ENCODE assay signal across 9 cellular contexts in genomic region chr17:2240541-2240940, GRCh38.
DNase-seq lines count a peak whose midpoint lies in the region; ATAC-seq and TF ChIP-seq lines count a peak whose summit lies in the region.
"Had no signal": no experiment of that assay in that cellular context is flagged by ENCODE, and none has a peak within 500 bp of the region (broad histone marks: within the 10 kb centered on the region; RNA-seq: fewer than 3 reads in every experiment).

No MANE protein-coding gene starts in this region.

- DNase-seq in activated CD8-positive, alpha-beta memory T cell treated with anti-CD3 and anti-CD28 coated beads for 24 hours: peak; percentile 42
- no peak for DNase-seq in activated CD8-positive, alpha-beta memory T cell treated with anti-CD3 and anti-CD28 coated beads, Interleukin-2, amount 50 U/mL, for 4 hours
- no peak for DNase-seq in WTC11 (ENCODE audit: low spot score)
- DNase-seq in right cardiac atrium: peak in 1 of 3 donors; percentile 69
- no peak for DNase-seq in thyroid gland
- no peak for DNase-seq in GM13977 (ENCODE audit: low spot score)
- DNase-seq in osteocyte (ENCODE audit: extremely low spot score, unreplicated experiment): no peak
- DNase-seq: NCI-H82 had no signal

- CTCF ChIA-PET in WTC11 (lab: Charles Lee): interaction anchor here (0.8 to 1.3 kb wide), 4 partner anchors 9 to 182 kb away, joined by 3 to 5 read pairs (median 4); no protein-coding TSS in a partner anchor

- TF ChIP-seq POLR2A in thyroid gland (IDR thresholded peaks at IDR 0.05): no peak

- H3K4me3 ChIP-seq in right cardiac atrium (ENCODE audit: low read length): no peak overlapping the region
- H3K4me3 ChIP-seq in thyroid gland (replicated peaks in 1 of 3): no peak overlapping the region

- no peak for ATAC-seq in WTC11
- ATAC-seq in right cardiac atrium: no peak
- ATAC-seq in HG02763 (IDR thresholded peaks at IDR 0.05; ENCODE audit: unreplicated experiment): no peak

- H3K4me1 Mint-ChIP-seq in WTC11 (no peaks in the 10 kb centered on the region), osteocyte (ENCODE audit: unreplicated experiment) (peaks cover 47% of the 10 kb centered on the region)

- H3K36me3 ChIP-seq in thyroid gland: no peaks in the 10 kb centered on the region

- POLR2A ChIA-PET in WTC11 (lab: Charles Lee): no interaction called here

- TF ChIP-seq CTCF in WTC11 (IDR thresholded peaks at IDR 0.05): no peak
- TF ChIP-seq CTCF in thyroid gland (IDR thresholded peaks at IDR 0.05): no peak
- TF ChIP-seq CTCF in GM13977 (IDR thresholded peaks at IDR 0.05; ENCODE audit: extremely low read depth, insufficient read depth, missing control alignments): no peak
- no peak for TF ChIP-seq CTCF in osteocyte (IDR thresholded peaks at IDR 0.05)

- H3K9me3 Mint-ChIP-seq in WTC11 (no peaks in the 10 kb centered on the region), osteocyte (ENCODE audit: unreplicated experiment) (no peaks in the 10 kb centered on the region)

- H3K27ac Mint-ChIP-seq in WTC11: peak overlapping the region; percentile 64; the same call in 1 of the 2 replicates
- no peak overlapping the region for H3K27ac Mint-ChIP-seq in osteocyte (ENCODE audit: unreplicated experiment)

- peaks cover 5% of the 10 kb centered on the region for H3K4me1 ChIP-seq in right cardiac atrium (ENCODE audit: control insufficient read depth, insufficient read depth, low read length)
- peaks cover 23 to 43% of the 10 kb centered on the region in 2 donors for H3K4me1 ChIP-seq in thyroid gland

- H3K36me3 Mint-ChIP-seq in WTC11 (peaks cover 9% of the 10 kb centered on the region), osteocyte (ENCODE audit: unreplicated experiment) (peaks cover 9% of the 10 kb centered on the region)

- H3K27me3 ChIP-seq in right cardiac atrium (ENCODE audit: control insufficient read depth, insufficient read depth): no peaks in the 10 kb centered on the region
- no peaks in the 10 kb centered on the region for H3K27me3 ChIP-seq in thyroid gland

- intact Hi-C loops in right cardiac atrium (cut with DNase I): loop anchor here in 1 of 4 donors (5.0 kb wide), 2 partner anchors 143 to 183 kb away; partner anchors contain the start of gene HIC1
- intact Hi-C loops in thyroid gland (cut with DNase I): loop anchor here (5.0 to 10.0 kb wide), 2 partner anchors 78 to 146 kb away; no protein-coding TSS in a partner anchor

- H3K27ac ChIP-seq in right cardiac atrium (ENCODE audit: low read length) (peak overlapping the region; percentile 90), thyroid gland (peak overlapping the region in 2 of 3 donors; percentile 57 to 68)

- in situ Hi-C loops in GM13977 (cut with MboI; ENCODE audit: low pct_unique_long_range_greater_than_20kb, low sequenced_read_pairs, unreplicated experiment): loop anchor here (10.0 kb wide), 2 partner anchors 146 to 176 kb away; no protein-coding TSS in a partner anchor

- H3K27me3 Mint-ChIP-seq in WTC11 (ENCODE audit: low read depth) (no peaks in the 10 kb centered on the region), osteocyte (ENCODE audit: unreplicated experiment) (no peaks in the 10 kb centered on the region)

- H3K9me3 ChIP-seq in right cardiac atrium (ENCODE audit: control insufficient read depth, low read length) (no peaks in the 10 kb centered on the region), thyroid gland (no peaks in the 10 kb centered on the region)

- WGBS in right cardiac atrium: 66% methylated on average over 13 of the region's 13 CpGs
- 86 to 90% methylated on average over 13 of the region's 13 CpGs for WGBS in thyroid gland, 2 donors

- H3K4me3 Mint-ChIP-seq in WTC11 (no peak overlapping the region), osteocyte (ENCODE audit: unreplicated experiment) (no peak overlapping the region)

TF ChIP-seq in WTC11, 78 proteins besides CTCF, POLR2A, EP300 and RAD21:
- TF ChIP-seq SP1 (CRISPR knock-in tag; conservative IDR thresholded peaks at IDR 0.05) (no peak), ZSCAN18 (CRISPR knock-in tag; IDR thresholded peaks at IDR 0.05) (no peak), NR2C2 (CRISPR knock-in tag; IDR thresholded peaks at IDR 0.05) (no peak)
